Comparison of ENCODE assay signal across 9 cellular contexts in genomic region chr12:123435636-123436016, GRCh38. TPM values are rescaled to one million over a fixed set of nuclear protein-coding genes. Genes with fewer than 3 reads are reported as not detected.
DNase-seq lines count a peak whose midpoint lies in the region; ATAC-seq and TF ChIP-seq lines count a peak whose summit lies in the region.
"Had no signal": no experiment of that assay in that cellular context is flagged by ENCODE, and none has a peak within 500 bp of the region (broad histone marks: within the 10 kb centered on the region; RNA-seq: fewer than 3 reads in every experiment).

No MANE protein-coding gene starts in this region.

- TF ChIP-seq CTCF in CD14-positive monocyte (IDR thresholded peaks at IDR 0.05), result no peak
- no peak for TF ChIP-seq CTCF in OCI-LY1 (IDR thresholded peaks at IDR 0.05; ENCODE audit: low read length)
- TF ChIP-seq CTCF in endodermal cell (conservative IDR thresholded peaks at IDR 0.05), result no peak

- H3K4me1 Mint-ChIP-seq in CD14-positive monocyte (peaks cover 61% of the 10 kb centered on the region), endodermal cell (no peaks in the 10 kb centered on the region)

- H3K4me3 ChIP-seq in OCI-LY1 (ENCODE audit: low read depth, low read length, poor library complexity, severe bottlenecking), result peak overlapping the region; percentile 79
- H3K4me3 ChIP-seq in endodermal cell (ENCODE audit: low read length), result peak overlapping the region; percentile 87
- H3K4me3 ChIP-seq in neuronal stem cell (ENCODE audit: low read length in 2 of 2), result peak overlapping the region; percentile 84 to 95

- no peaks in the 10 kb centered on the region for H3K27me3 Mint-ChIP-seq in CD14-positive monocyte (ENCODE audit: low read depth in 3 of 3)
- peaks cover 17% of the 10 kb centered on the region for H3K27me3 Mint-ChIP-seq in endodermal cell (ENCODE audit: insufficient read depth)

- no peak overlapping the region for H2BK5ac ChIP-seq in neuronal stem cell (ENCODE audit: low read length)

- no peak overlapping the region for H3K14ac ChIP-seq in neuronal stem cell (ENCODE audit: low read length)

- H4K20me1 ChIP-seq in OCI-LY1 (ENCODE audit: insufficient read depth, low read length), result no peaks in the 10 kb centered on the region

- no peak overlapping the region for H3K4ac ChIP-seq in neuronal stem cell (ENCODE audit: low read length)

- H2BK120ac ChIP-seq in neuronal stem cell (ENCODE audit: low read depth, low read length), result no peak overlapping the region

- DNase-seq in CD14-positive monocyte (ENCODE audit: low spot score) (no peak), endodermal cell (no peak), neuronal stem cell (ENCODE audit: low spot score) (no peak), NAMALWA (ENCODE audit: low spot score) (no peak), HUDEP-2 (lab: John Stamatoyannopoulos, UW; ENCODE audit: unreplicated experiment in 76 of 76) (no peak)

- no peaks in the 10 kb centered on the region for H3F3A ChIP-seq in OCI-LY1 (ENCODE audit: insufficient read depth, low read length)

- H3K27ac ChIP-seq in OCI-LY1 (ENCODE audit: low read depth, low read length, poor library complexity, severe bottlenecking) (peak overlapping the region; percentile 47), endodermal cell (ENCODE audit: low read depth, low read length) (no peak overlapping the region), neuronal stem cell (replicated peaks; ENCODE audit: low read length) (no peak overlapping the region)

- H3K79me2 ChIP-seq in OCI-LY1 (ENCODE audit: insufficient read depth, low read length), result 0 out of 2 replicates have a peak, but pooled peaks cover 4% of the 10 kb centered on the region

- H3K27me3 ChIP-seq in OCI-LY1 (ENCODE audit: insufficient read depth, low read length) (no peaks in the 10 kb centered on the region), endodermal cell (ENCODE audit: control insufficient read depth, insufficient read depth, low read length, poor library complexity, severe bottlenecking) (peaks cover 22% of the 10 kb centered on the region), neuronal stem cell (ENCODE audit: control insufficient read depth in 3 of 3, insufficient read depth in 3 of 3, low read depth in 1 of 3, low read length in 3 of 3) (peaks cover 0 to 11% (median 0%) of the 10 kb centered on the region in 3 experiments)
- H3K27me3 ChIP-seq: foreskin keratinocyte had no signal

- H3K36me3 Mint-ChIP-seq in CD14-positive monocyte (peaks cover 15 to 30% of the 10 kb centered on the region in 2 donors), endodermal cell (ENCODE audit: low read depth) (peaks cover 7% of the 10 kb centered on the region)

- H3K36me3 ChIP-seq in OCI-LY1 (ENCODE audit: insufficient read depth, low read length) (0 out of 2 replicates have a peak, but pooled peaks cover 3% of the 10 kb centered on the region), endodermal cell (ENCODE audit: control insufficient read depth, insufficient read depth, low read length) (no peaks in the 10 kb centered on the region), neuronal stem cell (replicated peaks in 1 of 2; ENCODE audit: control insufficient read depth in 2 of 2, insufficient read depth in 2 of 2, low read length in 2 of 2) (no peaks in the 10 kb centered on the region)

- H3K23ac ChIP-seq in neuronal stem cell (ENCODE audit: low read depth, low read length, poor library complexity), result no peak overlapping the region

- no peak overlapping the region for H2AK5ac ChIP-seq in neuronal stem cell (ENCODE audit: low read depth, low read length)

- ATAC-seq in GM18909 (IDR thresholded peaks at IDR 0.05; ENCODE audit: poor library complexity, unreplicated experiment) (no peak), GM21528 (IDR thresholded peaks at IDR 0.05; ENCODE audit: low FRiP score, unreplicated experiment) (no peak)

- H2BK12ac ChIP-seq in neuronal stem cell (ENCODE audit: low read length), result no peak overlapping the region

- H2BK15ac ChIP-seq in neuronal stem cell (ENCODE audit: low read length), result no peak overlapping the region

- H2AFZ ChIP-seq in OCI-LY1 (ENCODE audit: low read length), result no peak overlapping the region
- H2AFZ ChIP-seq in neuronal stem cell (ENCODE audit: low read length), result peak overlapping the region; percentile 100

- H3K9me3 ChIP-seq in OCI-LY1 (ENCODE audit: low read length) (no peaks in the 10 kb centered on the region), endodermal cell (ENCODE audit: control insufficient read depth, low read length) (no peaks in the 10 kb centered on the region), neuronal stem cell (replicated peaks in 1 of 2; ENCODE audit: control insufficient read depth in 2 of 2, insufficient read depth in 1 of 2, low read depth in 1 of 2, low read length in 2 of 2) (no peaks in the 10 kb centered on the region)

- H3K4me1 ChIP-seq in OCI-LY1 (ENCODE audit: insufficient read depth, low read length, severe bottlenecking), result peaks cover 50% of the 10 kb centered on the region
- no peaks in the 10 kb centered on the region for H3K4me1 ChIP-seq in endodermal cell (ENCODE audit: control insufficient read depth, insufficient read depth, low read length)
- H3K4me1 ChIP-seq in neuronal stem cell (ENCODE audit: control insufficient read depth in 2 of 2, insufficient read depth in 1 of 2, low read depth in 1 of 2, low read length in 2 of 2), result peaks cover 0 to 6% of the 10 kb centered on the region in 2 donors

- H3K4me3 Mint-ChIP-seq in CD14-positive monocyte, result peak overlapping the region; percentile 98 to 99
- H3K4me3 Mint-ChIP-seq in endodermal cell, result peak overlapping the region; percentile 90

- peaks cover 0 to 2% (median 0%) of the 10 kb centered on the region in 7 donors for H3K9me3 Mint-ChIP-seq in CD14-positive monocyte
- H3K9me3 Mint-ChIP-seq in endodermal cell, result no peaks in the 10 kb centered on the region

- H3K4me2 ChIP-seq in OCI-LY1 (ENCODE audit: low read length) (peak overlapping the region; percentile 78), neuronal stem cell (ENCODE audit: insufficient read depth, low read length, poor library complexity, severe bottlenecking) (peak overlapping the region; percentile 97)

- H3K9ac ChIP-seq in OCI-LY1 (ENCODE audit: low read length) (peak overlapping the region; percentile 72), endodermal cell (ENCODE audit: extremely low read depth, low read length, poor library complexity, severe bottlenecking) (no peak overlapping the region), neuronal stem cell (ENCODE audit: low read depth, low read length, poor library complexity) (no peak overlapping the region)

- intact Hi-C loops in CD14-positive monocyte (cut with micrococcal nuclease), result no loop called here

- H3K79me1 ChIP-seq in neuronal stem cell (ENCODE audit: low read depth, low read length), result no peaks in the 10 kb centered on the region

- H3K27ac Mint-ChIP-seq in CD14-positive monocyte (peak overlapping the region; percentile 98 to 100 (median 99)), endodermal cell (no peak overlapping the region)

- no peak overlapping the region for H3K18ac ChIP-seq in neuronal stem cell (ENCODE audit: low read length)

- no peaks in the 10 kb centered on the region for H3K9me2 ChIP-seq in OCI-LY1 (ENCODE audit: low read depth, low read length)

- H4K8ac ChIP-seq in neuronal stem cell (ENCODE audit: low read depth, low read length), result no peak overlapping the region

- 78 to 84% methylated on average over 3 to 5 of the region's 5 CpGs for WGBS in endodermal cell (ENCODE audit: insufficient coverage in 1 of 2, insufficient read length in 1 of 2), 2 experiments
- no CpG with 5 or more reads among the region's 5 CpGs for WGBS in neuronal stem cell (ENCODE audit: extremely low coverage in 2 of 2, insufficient read length in 2 of 2, insufficient replicate concordance in 1 of 2), 2 donors

- H4K91ac ChIP-seq in neuronal stem cell (ENCODE audit: low read depth, low read length, poor library complexity), result no peak overlapping the region

RNA-seq across cellular contexts. Expression of gene RILPL2, which starts 0.9 kb away (rescaled TPM):
- 10 to 100 TPM; 21.0 to 25.1 TPM for polyA plus RNA-seq in CD14-positive monocyte
- 1 to 10 TPM; 2.6 TPM for total RNA-seq in endodermal cell
- polyA plus RNA-seq in endodermal cell (2013, experiment 1 of 2), result 1.3 TPM
- 1.2 TPM for polyA plus RNA-seq in endodermal cell (2013, experiment 2 of 2)
- 2.2 TPM for polyA plus RNA-seq in neuronal stem cell (2013, experiment 1 of 2)
- polyA plus RNA-seq in neuronal stem cell (2013, experiment 2 of 2), result 2.1 TPM

RNA-seq across cellular contexts. Expression of gene SNRNP35, which starts 22.3 kb away (rescaled TPM):
- 10 to 100 TPM; 16.7 to 19.5 TPM for polyA plus RNA-seq in CD14-positive monocyte
- 10 to 100 TPM; 17.9 to 24.9 TPM for total RNA-seq in endodermal cell
- 22.9 TPM for polyA plus RNA-seq in endodermal cell (2013, experiment 1 of 2)
- 16.3 TPM for polyA plus RNA-seq in endodermal cell (2013, experiment 2 of 2)
- polyA plus RNA-seq in neuronal stem cell (2013, experiment 1 of 2), result 22.6 TPM
- 24.4 TPM for polyA plus RNA-seq in neuronal stem cell (2013, experiment 2 of 2)

RNA-seq across cellular contexts. Expression of gene KMT5A, which starts 51.7 kb away (rescaled TPM):
- 1 to 10 TPM in 1 of 2 donors, under 1 TPM in 1; 0.81 to 2.6 TPM for polyA plus RNA-seq in CD14-positive monocyte
- 10 to 100 TPM; 43.1 to 44.5 TPM for total RNA-seq in endodermal cell
- polyA plus RNA-seq in endodermal cell (2013, experiment 1 of 2), result 43.0 TPM
- polyA plus RNA-seq in endodermal cell (2013, experiment 2 of 2), result 46.0 TPM
- polyA plus RNA-seq in neuronal stem cell (2013, experiment 1 of 2), result 33.3 TPM
- 31.2 TPM for polyA plus RNA-seq in neuronal stem cell (2013, experiment 2 of 2)
